Comparison of ENCODE assay signal across 20 cellular contexts in the genomic region with DNA sequence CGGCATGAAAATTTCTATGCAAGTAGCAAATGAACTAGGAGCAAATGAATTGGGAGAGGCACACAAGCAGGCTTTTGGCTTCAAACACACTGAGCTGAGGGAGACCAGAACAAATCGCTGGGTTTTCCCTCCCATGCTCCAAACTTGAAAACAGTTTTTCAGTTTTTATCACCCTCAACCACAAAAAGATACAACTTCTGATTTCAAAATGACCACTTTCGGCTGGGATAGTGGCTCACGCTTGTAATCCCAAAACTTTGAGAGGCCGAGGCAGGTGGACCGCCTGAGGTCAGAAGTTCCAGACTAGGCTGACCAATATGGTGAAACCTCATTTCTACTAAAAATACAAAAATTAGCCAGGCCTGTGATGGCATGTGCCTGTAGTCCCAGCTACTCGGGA.
A peak's percentile ranks its signal among the peaks of the same experiment; 100 is the strongest.
DNase-seq lines count a peak whose midpoint lies in the region; ATAC-seq and TF ChIP-seq lines count a peak whose summit lies in the region.
"Had no signal": no experiment of that assay in that cellular context is flagged by ENCODE, and none has a peak within 500 bp of the region (broad histone marks: within the 10 kb centered on the region; RNA-seq: fewer than 3 reads in every experiment).

No MANE protein-coding gene starts in this region.

- TF ChIP-seq CTCF in GM12865 (IDR thresholded peaks at IDR 0.05; ENCODE audit: insufficient read depth, low read depth, low read length, missing control alignments) (no peak), GM13977 (IDR thresholded peaks at IDR 0.05; ENCODE audit: extremely low read depth, insufficient read depth, missing control alignments) (no peak)

- H3K9me3 Mint-ChIP-seq in stimulated activated effector memory CD8-positive, alpha-beta T cell treated with anti-CD3 and anti-CD28 coated beads, Interleukin-12 subunit alpha, Interleukin-12 subunit beta, amount 100 ng/mL, for 72 hours: no peaks in the 10 kb centered on the region
- H3K9me3 Mint-ChIP-seq: CD8-positive, alpha-beta T cell had no signal

- peaks cover 97% of the 10 kb centered on the region for H3K36me3 Mint-ChIP-seq in stimulated activated effector memory CD8-positive, alpha-beta T cell treated with anti-CD3 and anti-CD28 coated beads, Interleukin-12 subunit alpha, Interleukin-12 subunit beta, amount 100 ng/mL, for 72 hours

- ATAC-seq in HG02884 (IDR thresholded peaks at IDR 0.05; ENCODE audit: unreplicated experiment) (peak; percentile 57), HG03378 (IDR thresholded peaks at IDR 0.05; ENCODE audit: unreplicated experiment) (no peak)
- ATAC-seq in stimulated activated effector memory CD8-positive, alpha-beta T cell treated with anti-CD3 and anti-CD28 coated beads, Interleukin-12 subunit alpha, Interleukin-12 subunit beta, amount 100 ng/mL, for 72 hours: peak; percentile 51
- ATAC-seq: CD8-positive, alpha-beta T cell; HCT116; K562 had no signal

- H3K27ac Mint-ChIP-seq in stimulated activated effector memory CD8-positive, alpha-beta T cell treated with anti-CD3 and anti-CD28 coated beads, Interleukin-12 subunit alpha, Interleukin-12 subunit beta, amount 100 ng/mL, for 72 hours: no peak overlapping the region
- H3K27ac Mint-ChIP-seq: CD8-positive, alpha-beta T cell had no signal

- no peaks in the 10 kb centered on the region for H3K4me1 Mint-ChIP-seq in stimulated activated effector memory CD8-positive, alpha-beta T cell treated with anti-CD3 and anti-CD28 coated beads, Interleukin-12 subunit alpha, Interleukin-12 subunit beta, amount 100 ng/mL, for 72 hours

- H3K4me3 ChIP-seq in GM12865 (ENCODE audit: low read depth, low read length): no peak overlapping the region
- H3K4me3 ChIP-seq: K562, MG63, SK-N-MC had no signal

- no peak overlapping the region for H3K4me3 Mint-ChIP-seq in stimulated activated effector memory CD8-positive, alpha-beta T cell treated with anti-CD3 and anti-CD28 coated beads, Interleukin-12 subunit alpha, Interleukin-12 subunit beta, amount 100 ng/mL, for 72 hours
- H3K4me3 Mint-ChIP-seq: CD8-positive, alpha-beta T cell had no signal

- in situ Hi-C loops in GM13977 (cut with MboI; ENCODE audit: low pct_unique_long_range_greater_than_20kb, low sequenced_read_pairs, unreplicated experiment): no loop called here

- DNase-seq in GM12865 (ENCODE audit: low read depth): peak; percentile 76
- peak; percentile 39 for DNase-seq in GM13977 (ENCODE audit: low spot score)
- no peak for DNase-seq in stimulated activated effector memory CD8-positive, alpha-beta T cell treated with anti-CD3 and anti-CD28 coated beads, Interleukin-12 subunit alpha, Interleukin-12 subunit beta, amount 100 ng/mL, for 72 hours (ENCODE audit: low spot score in 2 of 2)
- no peak for DNase-seq in epidermal melanocyte (ENCODE audit: insufficient read length, low spot score)
- no peak for DNase-seq in NCI-H526 (lab: John Stamatoyannopoulos, UW)
- DNase-seq: Caco-2; CD8-positive, alpha-beta T cell; MG63; NCI-H1105 treated with DMSO at 0.1 percent for 48 hours; NCI-H146; NCI-H1930; NCI-H446 treated with DMSO at 0.1 percent for 48 hours; NCI-H526 treated with DMSO at 0.1 percent for 48 hours; OCI-M1; SIG-M5 had no signal

Comparison
In these comparisons a context has a peak if more than half of its experiments do, and no peak if none do; other contexts are left out.
1. DNase-seq: peak in GM12865 (single experiment) and GM13977 (single experiment); none in stimulated activated effector memory CD8-positive, alpha-beta T cell treated with anti-CD3 and anti-CD28 coated beads, Interleukin-12 subunit alpha, Interleukin-12 subunit beta, amount 100 ng/mL, for 72 hours (0 of 2), epidermal melanocyte (single experiment) and NCI-H526 (0 of 2).